ENCODE assay signal across 8 cellular contexts in the genomic region with DNA sequence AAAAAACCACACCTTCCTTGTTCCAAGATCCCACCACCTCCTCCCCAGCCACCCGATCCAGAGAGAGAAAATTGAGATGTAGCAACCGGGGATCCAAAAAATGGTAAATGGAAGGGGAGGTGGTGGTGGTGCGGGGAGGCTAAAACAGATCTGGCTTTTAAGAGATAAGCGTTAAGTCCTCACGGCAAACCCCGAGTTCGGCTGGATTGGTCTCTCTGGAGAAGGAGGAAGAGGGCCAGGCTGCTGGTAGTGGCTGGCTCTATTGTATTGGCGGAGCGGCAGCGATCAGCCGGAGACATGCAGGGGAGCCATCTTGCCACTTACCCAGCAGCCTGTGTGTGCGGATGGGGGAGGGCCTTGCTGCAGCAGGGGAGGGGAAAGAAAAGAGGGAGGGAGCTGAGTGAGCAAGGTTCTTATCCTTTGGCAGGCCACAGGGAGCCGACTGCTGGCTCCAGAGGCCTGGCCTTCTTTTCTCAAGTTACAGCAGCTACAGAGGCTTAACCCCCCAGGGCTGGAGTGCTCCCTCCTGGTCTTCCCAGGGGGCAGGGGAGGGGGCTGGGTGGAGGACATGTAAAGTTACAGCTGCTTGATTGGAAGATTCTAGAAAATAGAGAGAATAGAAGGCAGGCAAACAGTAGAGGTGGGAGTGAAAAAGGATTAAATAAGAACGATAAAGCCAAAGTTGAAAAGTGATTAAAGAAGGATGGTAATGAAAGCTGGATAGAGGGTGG. TPM values are rescaled to one million over a fixed set of nuclear protein-coding genes. Genes with fewer than 3 reads are reported as not detected.
DNase-seq lines count a peak whose midpoint lies in the region; ATAC-seq and TF ChIP-seq lines count a peak whose summit lies in the region.

No MANE protein-coding gene starts in this region.

- H3K4me3 ChIP-seq in choroid plexus epithelial cell (ENCODE audit: low read depth, low read length) (peak overlapping the region; percentile 90), left lung (peak overlapping the region; percentile 49 to 69)

- TF ChIP-seq POLR2A in GM18951 (IDR thresholded peaks at IDR 0.05; ENCODE audit: extremely low read depth, insufficient read depth, insufficient read length) = peak; percentile 83

- H3K36me3 ChIP-seq in left lung = peaks cover 0 to 74% of the 10 kb centered on the region in 2 donors

- TF ChIP-seq CTCF in VCaP (conservative IDR thresholded peaks at IDR 0.05) (no peak), choroid plexus epithelial cell (conservative IDR thresholded peaks at IDR 0.05; ENCODE audit: low read depth, low read length) (peak; percentile 2), left lung (IDR thresholded peaks at IDR 0.05) (no peak)

- H3K27me3 ChIP-seq in left lung = no peaks in the 10 kb centered on the region

- peak; percentile 81 for ATAC-seq in HG03175 (IDR thresholded peaks at IDR 0.05; ENCODE audit: unreplicated experiment)
- peak; percentile 95 for ATAC-seq in left lung

- H3K27ac ChIP-seq in VCaP = peak overlapping the region; percentile 83
- H3K27ac ChIP-seq in left lung = peak overlapping the region; percentile 77 to 81

- in situ Hi-C loops in GM18951 (cut with MboI; ENCODE audit: low sequenced_read_pairs, unreplicated experiment) = loop anchor here (25.0 kb wide), 1 partner anchor 509 kb away; no protein-coding TSS in a partner anchor

- DNase-seq in choroid plexus epithelial cell (ENCODE audit: low read depth) (peak; percentile 98), left lung (peak; percentile 89 to 90), COLO668 (lab: John Stamatoyannopoulos, UW; ENCODE audit: unreplicated experiment) (no peak), NCI-H2081 (lab: John Stamatoyannopoulos, UW) (no peak)
- DNase-seq in stimulated activated CD4-positive, alpha-beta T cell treated with anti-CD3 and anti-CD28 coated beads, Interleukin-2, amount 100 ng/mL, for 48 hours = peak; percentile 63 to 69

- peaks cover 12 to 50% of the 10 kb centered on the region in 2 donors for H3K4me1 ChIP-seq in left lung

- intact Hi-C loops in left lung (cut with DNase I) = no loop called here

- no peaks in the 10 kb centered on the region for H3K9me3 ChIP-seq in left lung

RNA-seq across cellular contexts. Expression of a gene that starts 14.1 kb away (rescaled TPM):
- 1 to 10 TPM; 6.1 to 9.2 TPM for total RNA-seq in left lung

RNA-seq across cellular contexts. Expression of a gene that starts 23.5 kb away (rescaled TPM):
- total RNA-seq in left lung = 100 to 1,000 TPM; 137 to 159 TPM

RNA-seq across cellular contexts. Expression of a gene that starts 23.9 kb away (rescaled TPM):
- total RNA-seq in left lung = 10 to 100 TPM; 52.6 to 67.6 TPM

RNA-seq across cellular contexts. Expression of a gene that starts 29.4 kb away (rescaled TPM):
- total RNA-seq in left lung = not detected

RNA-seq across cellular contexts. Expression of a gene that starts 33.4 kb away (rescaled TPM):
- not detected for total RNA-seq in left lung

Comparison
In these comparisons a context has a peak if more than half of its experiments do, and no peak if none do; other contexts are left out.
1. DNase-seq: peak in choroid plexus epithelial cell (single experiment), left lung (2 of 2) and stimulated activated CD4-positive, alpha-beta T cell treated with anti-CD3 and anti-CD28 coated beads, Interleukin-2, amount 100 ng/mL, for 48 hours (2 of 2); none in COLO668 (single experiment) and NCI-H2081 (0 of 2).